Comparison of ENCODE assay signal across 11 cellular contexts in genomic region chr1:25631750-25632495, GRCh38. TPM values are rescaled to one million over a fixed set of nuclear protein-coding genes. Genes with fewer than 3 reads are reported as not detected.
DNase-seq lines count a peak whose midpoint lies in the region; ATAC-seq and TF ChIP-seq lines count a peak whose summit lies in the region.
"Had no signal": no experiment of that assay in that cellular context is flagged by ENCODE, and none has a peak within 500 bp of the region (broad histone marks: within the 10 kb centered on the region; RNA-seq: fewer than 3 reads in every experiment).

No MANE protein-coding gene starts in this region.

- peak; percentile 34 for DNase-seq in activated naive CD4-positive, alpha-beta T cell treated with anti-CD3 and anti-CD28 coated beads for 36 hours
- no peak for DNase-seq in activated naive CD4-positive, alpha-beta T cell treated with Interleukin-2 at 50 U/mL for 16 hours
- DNase-seq in mesenteric fat pad (ENCODE audit: low spot score) (peak; percentile 49), upper lobe of left lung (no peak), iPS-NIHi7 (ENCODE audit: extremely low spot score) (no peak), NCI-H446 treated with DMSO at 0.1 percent for 48 hours (lab: John Stamatoyannopoulos, UW) (no peak), SJCRH30 (no peak)
- DNase-seq: occipital lobe; stimulated activated CD4-positive, alpha-beta T cell treated with anti-CD3 and anti-CD28 coated beads, Interleukin-4, amount 100 ng/mL, for 4 hours; T-helper 9 cell had no signal

- H3K27me3 ChIP-seq in upper lobe of left lung: no peaks in the 10 kb centered on the region
- H3K27me3 ChIP-seq in SJCRH30: no peaks in the 10 kb centered on the region

- peaks cover 5% of the 10 kb centered on the region for H3K9me3 Mint-ChIP-seq in activated naive CD4-positive, alpha-beta T cell treated with anti-CD3 and anti-CD28 coated beads for 36 hours
- peaks cover 11% of the 10 kb centered on the region for H3K9me3 Mint-ChIP-seq in dendritic cell treated with granulocyte-macrophage colony-stimulating factor and Interleukin-4, amounts not matched to agents 40 ng/mL and 50 ng/mL, for 4 days

- H3K4me1 ChIP-seq in upper lobe of left lung (peaks cover 0 to 20% (median 1%) of the 10 kb centered on the region in 4 donors), SJCRH30 (peaks cover 14% of the 10 kb centered on the region)

- CTCF ChIA-PET in activated naive CD4-positive, alpha-beta T cell treated with anti-CD3 and anti-CD28 coated beads for 36 hours (lab: Charles Lee): interaction anchor here (0.5 to 2.3 kb wide), 10 partner anchors 8 to 167 kb away, joined by 3 to 30 read pairs (median 3); no protein-coding TSS in a partner anchor

- no peaks in the 10 kb centered on the region for H3K9me3 ChIP-seq in upper lobe of left lung
- H3K9me3 ChIP-seq in SJCRH30 (replicated peaks): peaks cover 14% of the 10 kb centered on the region

- intact Hi-C loops in activated naive CD4-positive, alpha-beta T cell treated with anti-CD3 and anti-CD28 coated beads for 36 hours (cut with micrococcal nuclease): no loop called here
- intact Hi-C loops in dendritic cell treated with granulocyte-macrophage colony-stimulating factor and Interleukin-4, amounts not matched to agents 40 ng/mL and 50 ng/mL, for 4 days (cut with micrococcal nuclease): no loop called here

- no peaks in the 10 kb centered on the region for H3K27me3 Mint-ChIP-seq in activated naive CD4-positive, alpha-beta T cell treated with anti-CD3 and anti-CD28 coated beads for 36 hours (ENCODE audit: low read depth)
- H3K27me3 Mint-ChIP-seq in dendritic cell treated with granulocyte-macrophage colony-stimulating factor and Interleukin-4, amounts not matched to agents 40 ng/mL and 50 ng/mL, for 4 days: no peaks in the 10 kb centered on the region

- peaks cover 71% of the 10 kb centered on the region for H3K4me1 Mint-ChIP-seq in activated naive CD4-positive, alpha-beta T cell treated with anti-CD3 and anti-CD28 coated beads for 36 hours (ENCODE audit: low read depth)
- H3K4me1 Mint-ChIP-seq in dendritic cell treated with granulocyte-macrophage colony-stimulating factor and Interleukin-4, amounts not matched to agents 40 ng/mL and 50 ng/mL, for 4 days (ENCODE audit: low read depth): peaks cover 25% of the 10 kb centered on the region

- no peaks in the 10 kb centered on the region for H3K36me3 ChIP-seq in upper lobe of left lung
- H3K36me3 ChIP-seq in SJCRH30: peaks cover 16% of the 10 kb centered on the region; the same call in 1 of the 2 replicates

- peak overlapping the region; percentile 82 for H3K4me3 Mint-ChIP-seq in activated naive CD4-positive, alpha-beta T cell treated with anti-CD3 and anti-CD28 coated beads for 36 hours
- H3K4me3 Mint-ChIP-seq in dendritic cell treated with granulocyte-macrophage colony-stimulating factor and Interleukin-4, amounts not matched to agents 40 ng/mL and 50 ng/mL, for 4 days: peak overlapping the region; percentile 67

- ATAC-seq in upper lobe of left lung (ENCODE audit: low FRiP score in 2 of 2): peak in 1 of 2 donors; percentile 62

- H3K27ac ChIP-seq in upper lobe of left lung (peak overlapping the region; percentile 0 to 79 (median 48)), SJCRH30 (no peak overlapping the region)

- H3K36me3 Mint-ChIP-seq in activated naive CD4-positive, alpha-beta T cell treated with anti-CD3 and anti-CD28 coated beads for 36 hours (ENCODE audit: low read depth): peaks cover 5% of the 10 kb centered on the region
- H3K36me3 Mint-ChIP-seq in dendritic cell treated with granulocyte-macrophage colony-stimulating factor and Interleukin-4, amounts not matched to agents 40 ng/mL and 50 ng/mL, for 4 days (ENCODE audit: low read depth): peaks cover 16% of the 10 kb centered on the region

- H3K4me3 ChIP-seq in upper lobe of left lung: peak overlapping the region in 3 of 4 donors; percentile 4 to 38 (median 30)
- no peak overlapping the region for H3K4me3 ChIP-seq in SJCRH30

- TF ChIP-seq POLR2A in upper lobe of left lung (IDR thresholded peaks at IDR 0.05): no peak

- TF ChIP-seq CTCF in upper lobe of left lung (IDR thresholded peaks at IDR 0.05): no peak

- no peak for TF ChIP-seq EP300 in upper lobe of left lung (IDR thresholded peaks at IDR 0.05)

- WGBS in upper lobe of left lung, 2 donors: 38 to 42% methylated on average over 11 of the region's 11 CpGs

- H3K27ac Mint-ChIP-seq in activated naive CD4-positive, alpha-beta T cell treated with anti-CD3 and anti-CD28 coated beads for 36 hours: peak overlapping the region; percentile 87
- peak overlapping the region; percentile 83 for H3K27ac Mint-ChIP-seq in dendritic cell treated with granulocyte-macrophage colony-stimulating factor and Interleukin-4, amounts not matched to agents 40 ng/mL and 50 ng/mL, for 4 days

RNA-seq across cellular contexts. Expression of gene MAN1C1, which starts 15.3 kb away (rescaled TPM):
- 1 to 10 TPM; 4.9 to 6.3 TPM for total RNA-seq in activated naive CD4-positive, alpha-beta T cell treated with anti-CD3 and anti-CD28 coated beads for 36 hours
- 21.9 TPM for total RNA-seq in mesenteric fat pad
- 10 to 100 TPM in 4 of 6 donors, 1 to 10 TPM in 2; 5.3 to 32.5 (median 16.2) TPM for total RNA-seq in upper lobe of left lung
- total RNA-seq in SJCRH30 (2014; rRNA removed; shearing (Covaris generic)): 73.9 and 74.6 TPM in 2 replicates

Comparison
In these comparisons a context has a peak if more than half of its experiments do, and no peak if none do; other contexts are left out.
1. DNase-seq: peak in activated naive CD4-positive, alpha-beta T cell treated with anti-CD3 and anti-CD28 coated beads for 36 hours (single experiment) and mesenteric fat pad (single experiment); none in activated naive CD4-positive, alpha-beta T cell treated with Interleukin-2 at 50 U/mL for 16 hours (single experiment), upper lobe of left lung (0 of 2), iPS-NIHi7 (single experiment), NCI-H446 treated with DMSO at 0.1 percent for 48 hours (single experiment) and SJCRH30 (0 of 2).